ENCODE assay signal across 17 cellular contexts in the genomic region with DNA sequence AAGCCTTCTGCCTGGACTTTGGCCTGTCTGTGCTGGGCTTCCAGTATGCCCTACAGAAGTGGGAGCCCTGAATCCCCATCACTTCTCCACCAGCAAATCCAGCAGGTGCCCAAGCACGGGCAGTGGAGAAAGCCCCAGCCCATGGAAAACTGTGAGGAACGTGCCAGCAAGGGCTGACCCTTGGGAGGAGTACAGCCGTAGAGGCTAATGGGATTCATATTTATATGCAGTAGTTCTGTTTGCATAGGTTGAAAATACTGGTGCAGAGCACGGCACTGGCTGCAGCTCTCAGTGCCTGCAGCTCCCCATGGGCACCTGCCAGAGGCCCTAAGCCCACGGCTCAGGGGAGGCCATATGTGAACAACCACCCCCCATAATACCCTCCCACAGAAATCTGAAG. TPM values are rescaled to one million over a fixed set of nuclear protein-coding genes. Genes with fewer than 3 reads are reported as not detected.
DNase-seq lines count a peak whose midpoint lies in the region; ATAC-seq and TF ChIP-seq lines count a peak whose summit lies in the region.
"Had no signal": no experiment of that assay in that cellular context is flagged by ENCODE, and none has a peak within 500 bp of the region (broad histone marks: within the 10 kb centered on the region; RNA-seq: fewer than 3 reads in every experiment).

No MANE protein-coding gene starts in this region.

- H2AFZ ChIP-seq in IMR-90 (replicated peaks; ENCODE audit: low read length, poor library complexity), result no peak overlapping the region
- H2AFZ ChIP-seq: GM23248 had no signal

- no peak overlapping the region for H2BK15ac ChIP-seq in IMR-90 (ENCODE audit: low read depth, low read length)

- no peaks in the 10 kb centered on the region for H3K4me1 ChIP-seq in IMR-90 (ENCODE audit: control insufficient read depth, insufficient read depth, low read length)
- H3K4me1 ChIP-seq: BE2C had no signal

- H3K23ac ChIP-seq in IMR-90 (ENCODE audit: low read depth, low read length), result no peak overlapping the region

- peaks cover 14% of the 10 kb centered on the region for H3K9me3 Mint-ChIP-seq in type B pancreatic cell

- H3K27ac ChIP-seq in IMR-90 (ENCODE audit: insufficient read depth, low read length), result no peak overlapping the region
- H3K27ac ChIP-seq: GM23248, HL-60 had no signal

- H4K5ac ChIP-seq in IMR-90 (ENCODE audit: low read depth, low read length), result no peak overlapping the region

- dilution Hi-C loops in IMR-90 (cut with HindIII; ENCODE audit: low sequenced_read_pairs, unreplicated experiment), result no loop called here

- no peak for TF ChIP-seq RAD21 in IMR-90 (IDR thresholded peaks at IDR 0.05; ENCODE audit: low read length)

- no peak overlapping the region for H3K4me3 Mint-ChIP-seq in type B pancreatic cell
- H3K4me3 Mint-ChIP-seq: CD4-positive, CD25-positive, alpha-beta regulatory T cell; CD8-positive, alpha-beta memory T cell had no signal

- no peak overlapping the region for H3K4me2 ChIP-seq in IMR-90 (ENCODE audit: low read depth, low read length)

- no peak overlapping the region for H3K56ac ChIP-seq in IMR-90 (ENCODE audit: extremely low read depth, insufficient read depth, low read length)

- peak; percentile 6 for DNase-seq in D341Med (ENCODE audit: low spot score)
- DNase-seq in IMR-90, result no peak
- DNase-seq in mesenteric fat pad (ENCODE audit: low spot score), result peak; percentile 62
- peak; percentile 43 for DNase-seq in type B pancreatic cell (ENCODE audit: extremely low spot score, unreplicated experiment)
- DNase-seq in Kasumi-1 (lab: John Stamatoyannopoulos, UW), result no peak
- DNase-seq: ACHN; BE2C; C1 segment of cervical spinal cord; CD4-positive, CD25-positive, alpha-beta regulatory T cell; CD8-positive, alpha-beta memory T cell; COR-L47; GM23248; HCEC 1CT had no signal

- H3K36me3 ChIP-seq in IMR-90 (ENCODE audit: control insufficient read depth, insufficient read depth, low read length), result peaks cover 36% of the 10 kb centered on the region

- no peak overlapping the region for H2BK20ac ChIP-seq in IMR-90 (ENCODE audit: low read depth, low read length)

- H2BK120ac ChIP-seq in IMR-90 (ENCODE audit: low read depth, low read length), result no peak overlapping the region

- no peak for TF ChIP-seq POLR2A in IMR-90 (IDR thresholded peaks at IDR 0.05; ENCODE audit: low read depth, low read length)

- H3K9ac ChIP-seq in IMR-90 (ENCODE audit: low read depth, low read length), result no peak overlapping the region
- H3K9ac ChIP-seq: GM23248 had no signal

- H2BK5ac ChIP-seq in IMR-90 (ENCODE audit: low read depth, low read length, poor library complexity, severe bottlenecking), result no peak overlapping the region

- CTCF ChIA-PET in IMR-90 (lab: Yijun Ruan, JAX), result interaction anchor here (0.6 kb wide), 1 partner anchor 304 kb away, joined by 3 read pairs; no protein-coding TSS in a partner anchor

- no peaks in the 10 kb centered on the region for H3K27me3 Mint-ChIP-seq in type B pancreatic cell
- H3K27me3 Mint-ChIP-seq: CD4-positive, CD25-positive, alpha-beta regulatory T cell; CD8-positive, alpha-beta memory T cell had no signal

- H3K27ac Mint-ChIP-seq in type B pancreatic cell, result no peak overlapping the region
- H3K27ac Mint-ChIP-seq: CD4-positive, CD25-positive, alpha-beta regulatory T cell; CD8-positive, alpha-beta memory T cell had no signal

- POLR2A ChIA-PET in IMR-90 (lab: Charles Lee; ENCODE audit: unreplicated experiment), result no interaction called here

- no peaks in the 10 kb centered on the region for H4K20me1 ChIP-seq in IMR-90 (ENCODE audit: insufficient read depth, low read length)

- intact Hi-C loops in IMR-90 (cut with micrococcal nuclease), result no loop called here

- no peak overlapping the region for H4K91ac ChIP-seq in IMR-90 (ENCODE audit: insufficient read depth, low read depth, low read length)

- no peaks in the 10 kb centered on the region for H3K9me3 ChIP-seq in IMR-90 (ENCODE audit: control insufficient read depth, insufficient read depth, low read length)
- H3K9me3 ChIP-seq: BE2C had no signal

- H3K4ac ChIP-seq in IMR-90 (ENCODE audit: low read depth, low read length), result no peak overlapping the region

- H3K14ac ChIP-seq in IMR-90 (replicated peaks; ENCODE audit: low read depth, low read length), result no peak overlapping the region

- no peak overlapping the region for H4K8ac ChIP-seq in IMR-90 (ENCODE audit: low read depth in 2 of 2, low read length in 2 of 2)

- H3K27me3 ChIP-seq in IMR-90 (ENCODE audit: control insufficient read depth, insufficient read depth, low read length), result no peaks in the 10 kb centered on the region
- H3K27me3 ChIP-seq: BE2C had no signal

- no peak for ATAC-seq in IMR-90 (ENCODE audit: low read depth)
- ATAC-seq in GM19463 (IDR thresholded peaks at IDR 0.05; ENCODE audit: unreplicated experiment), result no peak

- H3K79me1 ChIP-seq in IMR-90 (ENCODE audit: low read depth in 1 of 2, low read length in 2 of 2), result no peaks in the 10 kb centered on the region

- H3K4me1 Mint-ChIP-seq in type B pancreatic cell (ENCODE audit: unreplicated experiment), result no peaks in the 10 kb centered on the region
- H3K4me1 Mint-ChIP-seq: CD8-positive, alpha-beta memory T cell had no signal

- H2AK5ac ChIP-seq in IMR-90 (ENCODE audit: low read depth, low read length), result no peak overlapping the region

- TF ChIP-seq CTCF in IMR-90 (conservative IDR thresholded peaks at IDR 0.05; ENCODE audit: low read depth, low read length) (no peak), type B pancreatic cell (conservative IDR thresholded peaks at IDR 0.05) (no peak)

- peak overlapping the region; percentile 28 for H2AK9ac ChIP-seq in IMR-90 (replicated peaks; ENCODE audit: low read depth, low read length, poor library complexity)

- no peak overlapping the region for H3K18ac ChIP-seq in IMR-90 (ENCODE audit: low read depth, low read length)

- BruUV-seq in IMR-90 (replicated peaks; lab: Mats Ljungman, UMichigan), result no TSS peak

- H3K4me3 ChIP-seq in IMR-90 (ENCODE audit: insufficient read depth, low read depth, low read length), result no peak overlapping the region
- H3K4me3 ChIP-seq: GM23248 had no signal

- in situ Hi-C loops in IMR-90 (cut with MboI; ENCODE audit: low sequenced_read_pairs), result no loop called here

- H3K36me3 Mint-ChIP-seq in type B pancreatic cell, result peaks cover 33% of the 10 kb centered on the region

- no CpG with 5 or more reads among the region's 5 CpGs for WGBS in IMR-90 (ENCODE audit: extremely low coverage in 2 of 2, insufficient read length in 1 of 2), 2 experiments

- H3K9me1 ChIP-seq in IMR-90 (ENCODE audit: insufficient read depth, low read length), result no peaks in the 10 kb centered on the region

TF ChIP-seq in IMR-90, 13 proteins besides CTCF, POLR2A, EP300 and RAD21 (continues in another document):
- no peak for TF ChIP-seq RCOR1 (IDR thresholded peaks at IDR 0.05; ENCODE audit: insufficient replicate concordance, low read length)
- no peak for TF ChIP-seq MAFK (IDR thresholded peaks at IDR 0.05; ENCODE audit: low read depth, low read length)
- no peak for TF ChIP-seq MAZ (IDR thresholded peaks at IDR 0.05; ENCODE audit: borderline replicate concordance, low read depth, low read length)
- TF ChIP-seq CEBPB (IDR thresholded peaks at IDR 0.05; ENCODE audit: low read depth, low read length), result no peak
- no peak for TF ChIP-seq USF2 (IDR thresholded peaks at IDR 0.05; ENCODE audit: low read depth, low read length)
- no peak for TF ChIP-seq SMC3 (IDR thresholded peaks at IDR 0.05; ENCODE audit: low read depth, low read length)
- no peak for TF ChIP-seq MXI1 (IDR thresholded peaks at IDR 0.05; ENCODE audit: borderline replicate concordance, low read depth, low read length)
- TF ChIP-seq FOS (IDR thresholded peaks at IDR 0.05; ENCODE audit: low read depth, low read length), result no peak

RNA-seq across cellular contexts. Expression of gene NAGA, which starts 10.1 kb away (rescaled TPM):
- total RNA-seq in IMR-90 (2012; rRNA removed) (34.4 and 44.8 TPM in 2 replicates), mesenteric fat pad (25.8 TPM), type B pancreatic cell (ENCODE audit: low replicate concordance) (24.1 and 35.9 TPM in 2 replicates)
- 34.3 and 38.6 TPM in 2 replicates for polyA plus RNA-seq in IMR-90 (2012; rRNA removed)
- polyA plus RNA-seq in IMR-90 (2012; cell fraction: cytosol; rRNA removed), result 21.6 and 37.4 TPM in 2 replicates
- polyA plus RNA-seq in IMR-90 (2012; cell fraction: nucleus; rRNA removed; ENCODE audit: low replicate concordance), result 13.4 and 23.8 TPM in 2 replicates

RNA-seq across cellular contexts. Expression of gene PHETA2, which starts 13.6 kb away (rescaled TPM):
- total RNA-seq in IMR-90 (2012; rRNA removed), result 6.1 and 6.5 TPM in 2 replicates
- 10.0 and 10.9 TPM in 2 replicates for polyA plus RNA-seq in IMR-90 (2012; rRNA removed)
- 8.8 and 10.2 TPM in 2 replicates for polyA plus RNA-seq in IMR-90 (2012; cell fraction: cytosol; rRNA removed)
- polyA plus RNA-seq in IMR-90 (2012; cell fraction: nucleus; rRNA removed; ENCODE audit: low replicate concordance), result 16.5 and 17.8 TPM in 2 replicates
- total RNA-seq in mesenteric fat pad, result 11.0 TPM
- total RNA-seq in type B pancreatic cell (ENCODE audit: low replicate concordance), result 4.1 and 11.9 TPM in 2 replicates
- total RNA-seq: H4, HT1080 had no signal

RNA-seq across cellular contexts. Expression of gene SMDT1, which starts 19.0 kb away (rescaled TPM):
- total RNA-seq in IMR-90 (2012; rRNA removed) (2.3 and 2.5 TPM in 2 replicates), mesenteric fat pad (69.3 TPM), type B pancreatic cell (ENCODE audit: low replicate concordance) (80.6 and 102 TPM in 2 replicates)
- polyA plus RNA-seq in IMR-90 (2012; rRNA removed), result 15.0 and 15.7 TPM in 2 replicates
- 36.6 and 66.3 TPM in 2 replicates for polyA plus RNA-seq in IMR-90 (2012; cell fraction: cytosol; rRNA removed)
- polyA plus RNA-seq in IMR-90 (2012; cell fraction: nucleus; rRNA removed; ENCODE audit: low replicate concordance), result 14.4 and 15.5 TPM in 2 replicates

RNA-seq across cellular contexts. Expression of gene NDUFA6, which starts 30.1 kb away (rescaled TPM):
- total RNA-seq in IMR-90 (2012; rRNA removed) (48.8 and 92.2 TPM in 2 replicates), mesenteric fat pad (55.8 TPM), type B pancreatic cell (ENCODE audit: low replicate concordance) (93.9 and 109 TPM in 2 replicates)
- polyA plus RNA-seq in IMR-90 (2012; rRNA removed), result 81.4 and 89.0 TPM in 2 replicates
- 53.5 and 88.0 TPM in 2 replicates for polyA plus RNA-seq in IMR-90 (2012; cell fraction: cytosol; rRNA removed)
- polyA plus RNA-seq in IMR-90 (2012; cell fraction: nucleus; rRNA removed; ENCODE audit: low replicate concordance), result 10.8 and 36.2 TPM in 2 replicates

Comparison
In these comparisons a context has a peak if more than half of its experiments do, and no peak if none do; other contexts are left out.
1. DNase-seq: peak in D341Med (single experiment), mesenteric fat pad (single experiment) and type B pancreatic cell (single experiment); none in IMR-90 (single experiment) and Kasumi-1 (0 of 2).
2. RNA of gene SMDT1, which starts 19.0 kb away (total RNA-seq): 80.6 to 102 TPM in type B pancreatic cell and 69.3 TPM in mesenteric fat pad (single experiment); 2.3 to 2.5 TPM in IMR-90; every median in the first group is over 10 times any median in the second.